In the genomic region with DNA sequence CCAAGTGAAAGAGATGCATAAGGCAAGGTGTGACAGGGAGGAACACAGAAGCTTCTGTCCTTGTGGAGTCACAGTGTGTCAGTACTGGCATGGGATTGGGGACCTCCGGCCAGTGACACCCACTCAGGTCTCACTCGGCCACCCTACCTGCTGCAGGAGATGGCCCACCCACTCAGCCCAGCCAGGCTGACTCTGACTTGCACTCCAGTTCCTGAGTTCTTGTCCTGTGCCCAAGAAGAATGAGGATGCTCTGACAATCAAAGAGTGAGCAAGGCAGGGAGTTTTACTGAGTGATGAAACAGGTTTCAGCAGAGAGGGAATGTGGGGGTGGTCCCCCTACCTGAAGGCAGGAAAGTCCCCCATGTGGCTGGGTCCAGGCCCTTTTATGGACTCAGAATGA, we compare ENCODE assay signal across 1 cellular context.
TF ChIP-seq lines count a peak whose summit lies in the region.

No MANE protein-coding gene starts in this region.

TF ChIP-seq in HepG2, 621 proteins besides CTCF, POLR2A, EP300 and RAD21:
- no peak for TF ChIP-seq KDM5B (CRISPR knock-in tag; IDR thresholded peaks at IDR 0.05; ENCODE audit: borderline replicate concordance)
- no peak for TF ChIP-seq HES4 (CRISPR knock-in tag; IDR thresholded peaks at IDR 0.05; ENCODE audit: borderline replicate concordance)
- TF ChIP-seq, protein P1, sequence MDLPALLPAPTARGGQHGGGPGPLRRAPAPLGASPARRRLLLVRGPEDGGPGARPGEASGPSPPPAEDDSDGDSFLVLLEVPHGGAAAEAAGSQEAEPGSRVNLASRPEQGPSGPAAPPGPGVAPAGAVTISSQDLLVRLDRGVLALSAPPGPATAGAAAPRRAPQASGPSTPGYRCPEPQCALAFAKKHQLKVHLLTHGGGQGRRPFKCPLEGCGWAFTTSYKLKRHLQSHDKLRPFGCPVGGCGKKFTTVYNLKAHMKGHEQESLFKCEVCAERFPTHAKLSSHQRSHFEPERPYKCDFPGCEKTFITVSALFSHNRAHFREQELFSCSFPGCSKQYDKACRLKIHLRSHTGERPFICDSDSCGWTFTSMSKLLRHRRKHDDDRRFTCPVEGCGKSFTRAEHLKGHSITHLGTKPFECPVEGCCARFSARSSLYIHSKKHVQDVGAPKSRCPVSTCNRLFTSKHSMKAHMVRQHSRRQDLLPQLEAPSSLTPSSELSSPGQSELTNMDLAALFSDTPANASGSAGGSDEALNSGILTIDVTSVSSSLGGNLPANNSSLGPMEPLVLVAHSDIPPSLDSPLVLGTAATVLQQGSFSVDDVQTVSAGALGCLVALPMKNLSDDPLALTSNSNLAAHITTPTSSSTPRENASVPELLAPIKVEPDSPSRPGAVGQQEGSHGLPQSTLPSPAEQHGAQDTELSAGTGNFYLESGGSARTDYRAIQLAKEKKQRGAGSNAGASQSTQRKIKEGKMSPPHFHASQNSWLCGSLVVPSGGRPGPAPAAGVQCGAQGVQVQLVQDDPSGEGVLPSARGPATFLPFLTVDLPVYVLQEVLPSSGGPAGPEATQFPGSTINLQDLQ (CRISPR knock-in tag; IDR thresholded peaks at IDR 0.05): no peak
- TF ChIP-seq, protein P2, sequence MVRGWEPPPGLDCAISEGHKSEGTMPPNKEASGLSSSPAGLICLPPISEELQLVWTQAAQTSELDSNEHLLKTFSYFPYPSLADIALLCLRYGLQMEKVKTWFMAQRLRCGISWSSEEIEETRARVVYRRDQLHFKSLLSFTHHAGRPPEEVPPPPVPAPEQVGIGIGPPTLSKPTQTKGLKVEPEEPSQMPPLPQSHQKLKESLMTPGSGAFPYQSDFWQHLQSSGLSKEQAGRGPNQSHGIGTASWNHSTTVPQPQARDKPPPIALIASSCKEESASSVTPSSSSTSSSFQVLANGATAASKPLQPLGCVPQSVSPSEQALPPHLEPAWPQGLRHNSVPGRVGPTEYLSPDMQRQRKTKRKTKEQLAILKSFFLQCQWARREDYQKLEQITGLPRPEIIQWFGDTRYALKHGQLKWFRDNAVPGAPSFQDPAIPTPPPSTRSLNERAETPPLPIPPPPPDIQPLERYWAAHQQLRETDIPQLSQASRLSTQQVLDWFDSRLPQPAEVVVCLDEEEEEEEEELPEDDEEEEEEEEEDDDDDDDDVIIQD (CRISPR knock-in tag; IDR thresholded peaks at IDR 0.05; ENCODE audit: low read depth): no peak
- no peak for TF ChIP-seq SALL2 (CRISPR knock-in tag; IDR thresholded peaks at IDR 0.05)
- TF ChIP-seq HMGA1 (CRISPR knock-in tag; conservative IDR thresholded peaks at IDR 0.05): no peak
- no peak for TF ChIP-seq ZNF615 (CRISPR knock-in tag; IDR thresholded peaks at IDR 0.05; ENCODE audit: borderline replicate concordance)
- TF ChIP-seq ZNF138 (CRISPR knock-in tag; IDR thresholded peaks at IDR 0.05; ENCODE audit: low read depth): no peak
- TF ChIP-seq CC2D1A (CRISPR knock-in tag; IDR thresholded peaks at IDR 0.05): no peak
- TF ChIP-seq MTF2 (CRISPR knock-in tag; IDR thresholded peaks at IDR 0.05; ENCODE audit: borderline replicate concordance): no peak
- TF ChIP-seq ZNF17 (CRISPR knock-in tag; IDR thresholded peaks at IDR 0.05): no peak
- TF ChIP-seq PHF8 (CRISPR knock-in tag; IDR thresholded peaks at IDR 0.05): no peak
- TF ChIP-seq BCL6 (CRISPR knock-in tag; IDR thresholded peaks at IDR 0.05): no peak
- TF ChIP-seq SMAD1 (CRISPR knock-in tag; IDR thresholded peaks at IDR 0.05; ENCODE audit: borderline replicate concordance, low read depth): no peak
- TF ChIP-seq PCBP2 (optimal IDR thresholded peaks at IDR 0.05; ENCODE audit: low read depth, low read length, poor library complexity, severe bottlenecking): no peak
- TF ChIP-seq RBM39 (IDR thresholded peaks at IDR 0.05; ENCODE audit: low read depth, low read length, poor library complexity, severe bottlenecking): no peak
- TF ChIP-seq ZNF296 (CRISPR knock-in tag; conservative IDR thresholded peaks at IDR 0.05): no peak
- no peak for TF ChIP-seq AHR (CRISPR knock-in tag; IDR thresholded peaks at IDR 0.05)
- no peak for TF ChIP-seq ZFX (CRISPR knock-in tag; IDR thresholded peaks at IDR 0.05; ENCODE audit: low read depth)
- TF ChIP-seq ZBTB7B (CRISPR knock-in tag; IDR thresholded peaks at IDR 0.05): no peak
